14 cellular contexts compared by ENCODE assay signal in genomic region chr11:64400096-64400495, GRCh38. TPM values are rescaled to one million over a fixed set of nuclear protein-coding genes. Genes with fewer than 3 reads are reported as not detected.
DNase-seq lines count a peak whose midpoint lies in the region; ATAC-seq and TF ChIP-seq lines count a peak whose summit lies in the region.
"Had no signal": no experiment of that assay in that cellular context is flagged by ENCODE, and none has a peak within 500 bp of the region (broad histone marks: within the 10 kb centered on the region; RNA-seq: fewer than 3 reads in every experiment).

No MANE protein-coding gene starts in this region.

- H3K27ac ChIP-seq in C4-2B: peak overlapping the region; percentile 18; the same call in 1 of the 2 replicates
- no peak overlapping the region for H3K27ac ChIP-seq in brain microvascular endothelial cell
- H3K27ac ChIP-seq in testis: no peak overlapping the region

- TF ChIP-seq POLR2A in testis (IDR thresholded peaks at IDR 0.05): no peak

- WGBS in testis, 2 donors: 81 to 85% methylated on average over 2 to 6 of the region's 6 CpGs

- ATAC-seq in mucosa of descending colon (peak; percentile 52), GM19035 (IDR thresholded peaks at IDR 0.05; ENCODE audit: unreplicated experiment) (no peak)
- ATAC-seq: stimulated activated effector memory CD8-positive, alpha-beta T cell treated with anti-CD3 and anti-CD28 coated beads, Interleukin-12 subunit alpha, Interleukin-12 subunit beta, amount 100 ng/mL, for 72 hours had no signal

- intact Hi-C loops in mucosa of descending colon (cut with DNase I, micrococcal nuclease): no loop called here
- intact Hi-C loops in testis (cut with DNase I; ENCODE audit: low total_unique reads): no loop called here

- TF ChIP-seq CTCF in C4-2B (conservative IDR thresholded peaks at IDR 0.05): no peak
- no peak for TF ChIP-seq CTCF in brain microvascular endothelial cell (IDR thresholded peaks at IDR 0.05; ENCODE audit: low read depth, low read length, missing control alignments)
- no peak for TF ChIP-seq CTCF in mucosa of descending colon (IDR thresholded peaks at IDR 0.05)
- TF ChIP-seq CTCF in testis (IDR thresholded peaks at IDR 0.05): no peak

- no peaks in the 10 kb centered on the region for H3K4me1 ChIP-seq in mucosa of descending colon (ENCODE audit: low read depth)
- peaks cover 9% of the 10 kb centered on the region for H3K4me1 ChIP-seq in testis
- H3K4me1 ChIP-seq: BE2C had no signal

- H3K4me3 ChIP-seq in brain microvascular endothelial cell (ENCODE audit: low read depth, low read length) (no peak overlapping the region), mucosa of descending colon (no peak overlapping the region), testis (no peak overlapping the region)

- H3K27me3 ChIP-seq in brain microvascular endothelial cell (replicated peaks) (no peaks in the 10 kb centered on the region), testis (no peaks in the 10 kb centered on the region)
- H3K27me3 ChIP-seq: BE2C had no signal

- H3K36me3 ChIP-seq in brain microvascular endothelial cell (replicated peaks) (no peaks in the 10 kb centered on the region), mucosa of descending colon (ENCODE audit: low read depth) (no peaks in the 10 kb centered on the region), testis (ENCODE audit: low read depth, missing control alignments) (no peaks in the 10 kb centered on the region)
- H3K36me3 ChIP-seq: BE2C had no signal

- in situ Hi-C loops in brain microvascular endothelial cell (cut with HindIII; ENCODE audit: low pct_ligation_motif_present, low sequenced_read_pairs): no loop called here

- H3K9me3 ChIP-seq in mucosa of descending colon: no peaks in the 10 kb centered on the region
- H3K9me3 ChIP-seq in testis: no peaks in the 10 kb centered on the region
- H3K9me3 ChIP-seq: BE2C had no signal

- DNase-seq in LoVo (ENCODE audit: low spot score): peak; percentile 14
- DNase-seq in brain microvascular endothelial cell: peak; percentile 18
- no peak for DNase-seq in mucosa of descending colon
- DNase-seq in NAMALWA (ENCODE audit: low spot score): no peak
- DNase-seq in testis: no peak
- no peak for DNase-seq in DMS53 (lab: John Stamatoyannopoulos, UW)
- DNase-seq: activated CD4-positive, alpha-beta T cell treated with anti-CD3 and anti-CD28 coated beads for 4 hours; BE2C; hypothalamus; NCI-H1930; stimulated activated CD4-positive, alpha-beta T cell treated with anti-CD3 and anti-CD28 coated beads, Interleukin-2, amount 100 ng/mL, for 24 hours had no signal

RNA-seq across cellular contexts. Expression of gene RPS6KA4, which starts 41.1 kb away (rescaled TPM):
- 10 to 100 TPM; 33.6 to 39.8 (median 36.5) TPM for total RNA-seq in mucosa of descending colon
- total RNA-seq in testis: 10 to 100 TPM; 15.6 TPM
- polyA plus RNA-seq in testis (ENCODE audit: insufficient read depth, low read depth, low replicate concordance): 9.2 TPM

Comparison
In these comparisons a context has a peak if more than half of its experiments do, and no peak if none do; other contexts are left out.
1. DNase-seq: peak in LoVo (single experiment) and brain microvascular endothelial cell (single experiment); none in mucosa of descending colon (0 of 3), NAMALWA (single experiment), testis (single experiment) and DMS53 (single experiment).